In the genomic region with DNA sequence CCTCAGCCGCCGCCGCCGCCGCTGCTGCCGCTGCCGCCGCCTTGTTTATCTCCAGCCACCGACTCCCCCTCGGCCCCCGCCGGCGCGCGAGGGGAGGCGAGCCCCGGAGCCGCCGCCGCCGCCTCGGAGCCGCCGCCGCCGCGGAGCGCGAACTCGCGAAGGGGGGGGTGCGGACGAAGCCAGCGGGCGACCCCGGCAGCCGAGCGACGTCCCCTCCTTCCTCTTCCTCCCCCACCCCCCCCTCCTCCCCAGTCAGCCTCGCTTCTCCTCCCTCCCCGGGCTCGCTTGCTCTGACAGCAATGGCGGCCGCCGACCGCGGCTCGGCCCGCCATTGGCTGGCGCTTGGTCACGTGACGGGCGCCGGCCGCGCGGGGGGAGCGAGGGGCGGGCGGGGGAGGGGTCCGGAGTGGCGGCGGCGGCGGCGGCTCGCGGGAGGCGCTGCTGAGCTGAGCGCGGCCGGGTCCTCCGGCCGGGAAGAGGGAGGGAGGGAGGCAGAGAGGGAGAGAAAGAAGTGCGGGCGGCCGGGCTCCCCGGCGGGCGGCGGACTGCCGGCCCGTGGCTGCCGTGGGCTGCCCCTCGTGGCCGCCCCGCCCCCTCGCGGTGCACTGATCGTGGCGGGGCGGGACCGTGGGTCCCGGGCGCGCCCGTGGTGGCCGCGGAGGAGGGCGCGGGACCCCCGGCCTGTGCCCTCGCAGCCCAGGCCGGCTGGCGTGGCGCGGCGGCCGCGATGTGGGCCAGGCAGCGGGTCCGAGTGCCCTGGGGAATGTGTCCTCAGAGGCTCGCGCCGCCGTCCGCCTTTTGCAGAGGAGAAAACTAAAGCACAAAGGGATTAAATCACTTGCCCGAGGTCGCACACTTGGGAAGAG, we compare ENCODE assay signal across 8 cellular contexts.
A peak's percentile ranks its signal among the peaks of the same experiment; 100 is the strongest.
DNase-seq lines count a peak whose midpoint lies in the region; ATAC-seq lines count a peak whose summit lies in the region.

A gene (minus strand): TSS at position 301 of the 866 bp plus-strand sequence. CDS start 562 bp downstream, outside the sequence.

- ATAC-seq in GM18867 (IDR thresholded peaks at IDR 0.05; ENCODE audit: unreplicated experiment) (peak; percentile 90), HG03103 (IDR thresholded peaks at IDR 0.05; ENCODE audit: low read depth, unreplicated experiment) (peak; percentile 72)
- ATAC-seq in activated CD4-positive, CD25-positive, alpha-beta regulatory T cell treated with anti-CD3 and anti-CD28 coated beads, Interleukin-2, amount 50 U/mL, for 24 hours = peak; percentile 85 to 86
- ATAC-seq in central memory CD8-positive, alpha-beta T cell (replicated peaks; ENCODE audit: extremely low read depth, poor library complexity, severe bottlenecking) = peak; percentile 74

- no peaks in the 10 kb centered on the region for H3K27me3 Mint-ChIP-seq in central memory CD8-positive, alpha-beta T cell

- H3K4me3 Mint-ChIP-seq in central memory CD8-positive, alpha-beta T cell = peak within 1 kb of the TSS; percentile 84

- peaks cover 42% of the 10 kb centered on the region for H3K4me1 Mint-ChIP-seq in central memory CD8-positive, alpha-beta T cell

- H3K9me3 Mint-ChIP-seq in central memory CD8-positive, alpha-beta T cell = no peaks in the 10 kb centered on the region

- in situ Hi-C loops in ACHN (cut with HindIII; ENCODE audit: low pct_ligation_motif_present, low pct_unique_long_range_greater_than_20kb, low sequenced_read_pairs) = no loop called here

- H3K27ac Mint-ChIP-seq in central memory CD8-positive, alpha-beta T cell (ENCODE audit: low read depth) = peak within 1 kb of the TSS; percentile 80

- DNase-seq in ACHN (peak; percentile 93), NCI-H226 (peak; percentile 76), islet precursor cell (peak; percentile 97)
- peak; percentile 72 to 81 for DNase-seq in central memory CD8-positive, alpha-beta T cell (ENCODE audit: low spot score in 2 of 2)
- peak; percentile 87 for DNase-seq in stimulated activated CD4-positive, alpha-beta T cell treated with anti-CD3 and anti-CD28 coated beads, Interleukin-12 subunit alpha, Interleukin-12 subunit beta, amount 100 ng/mL, for 4 hours

- H3K36me3 Mint-ChIP-seq in central memory CD8-positive, alpha-beta T cell (ENCODE audit: insufficient read depth) = peaks cover 14% of the 10 kb centered on the region

Comparison
In these comparisons a context has a peak if more than half of its experiments do, and no peak if none do; other contexts are left out.
1. Peak in every context shown above with its lines: DNase-seq and ATAC-seq.